18 cellular contexts compared by ENCODE assay signal in genomic region chr6:34489229-34489805, GRCh38. TPM values are rescaled to one million over a fixed set of nuclear protein-coding genes. Genes with fewer than 3 reads are reported as not detected.
DNase-seq lines count a peak whose midpoint lies in the region; TF ChIP-seq lines count a peak whose summit lies in the region.
"Had no signal": no experiment of that assay in that cellular context is flagged by ENCODE, and none has a peak within 500 bp of the region (broad histone marks: within the 10 kb centered on the region; RNA-seq: fewer than 3 reads in every experiment).

No MANE protein-coding gene starts in this region.

- TF ChIP-seq CTCF in chondrocyte (IDR thresholded peaks at IDR 0.05), result no peak

- peaks cover 5% of the 10 kb centered on the region for H3K4me1 Mint-ChIP-seq in chondrocyte (ENCODE audit: low read depth)

- no peak overlapping the region for H3K4me3 Mint-ChIP-seq in chondrocyte (ENCODE audit: unreplicated experiment)
- H3K4me3 Mint-ChIP-seq: CD4-positive, alpha-beta memory T cell had no signal

- no peaks in the 10 kb centered on the region for H3K9me3 Mint-ChIP-seq in chondrocyte (ENCODE audit: low read depth)
- H3K9me3 Mint-ChIP-seq: CD4-positive, alpha-beta memory T cell had no signal

- H3K36me3 Mint-ChIP-seq in chondrocyte (ENCODE audit: low read depth), result no peaks in the 10 kb centered on the region
- H3K36me3 Mint-ChIP-seq: CD4-positive, alpha-beta memory T cell had no signal

- DNase-seq in HS-5 (ENCODE audit: low read depth), result peak; percentile 5
- DNase-seq in MV-4-11 (lab: John Stamatoyannopoulos, UW), result peak; percentile 72
- DNase-seq in chondrocyte (ENCODE audit: low spot score), result peak; percentile 35
- DNase-seq in posterior vena cava (ENCODE audit: low spot score), result peak; percentile 46
- DNase-seq in NOMO-1 treated with DMSO at 0.1 percent for 48 hours (lab: John Stamatoyannopoulos, UW; ENCODE audit: unreplicated experiment), result no peak
- DNase-seq in stimulated activated CD4-positive, alpha-beta T cell treated with anti-CD3 and anti-CD28 coated beads, Interleukin-1b, Interleukin-23, amount 100 ng/mL, for 48 hours, result no peak
- no peak for DNase-seq in kidney glomerular epithelial cell (lab: John Stamatoyannopoulos, UW)
- DNase-seq: BE2C; CD4-positive, alpha-beta memory T cell; DMS79; GM23248; Karpas-422; MG63; NCI-H1417 treated with DMSO at 0.1 percent for 48 hours; NCI-H2029; NCI-H2171; NCI-H446 treated with DMSO at 0.1 percent for 48 hours; NCI-H748 treated with DMSO at 0.1 percent for 48 hours had no signal

- no peak overlapping the region for H3K27ac Mint-ChIP-seq in chondrocyte (ENCODE audit: unreplicated experiment)

- no peaks in the 10 kb centered on the region for H3K27me3 Mint-ChIP-seq in chondrocyte (ENCODE audit: low read depth)
- H3K27me3 Mint-ChIP-seq: CD4-positive, alpha-beta memory T cell had no signal

- intact Hi-C loops in posterior vena cava (cut with DNase I), result no loop called here

RNA-seq across cellular contexts. Expression of gene PACSIN1, which starts 23.4 kb away (rescaled TPM):
- 0.15 to 0.21 TPM in 2 of 3 replicates, not detected in the other for total RNA-seq in chondrocyte
- total RNA-seq in posterior vena cava, result under 1 TPM in 1 of 2 donors, not detected in 1; 0.09 TPM
- total RNA-seq: GM23248 had no signal

Comparison
In these comparisons a context has a peak if more than half of its experiments do, and no peak if none do; other contexts are left out.
1. DNase-seq: peak in HS-5 (single experiment), MV-4-11 (single experiment), chondrocyte (single experiment) and posterior vena cava (single experiment); none in NOMO-1 treated with DMSO at 0.1 percent for 48 hours (single experiment), stimulated activated CD4-positive, alpha-beta T cell treated with anti-CD3 and anti-CD28 coated beads, Interleukin-1b, Interleukin-23, amount 100 ng/mL, for 48 hours (single experiment) and kidney glomerular epithelial cell (single experiment).